Comparison of ENCODE assay signal across 1 cellular context in the genomic region with DNA sequence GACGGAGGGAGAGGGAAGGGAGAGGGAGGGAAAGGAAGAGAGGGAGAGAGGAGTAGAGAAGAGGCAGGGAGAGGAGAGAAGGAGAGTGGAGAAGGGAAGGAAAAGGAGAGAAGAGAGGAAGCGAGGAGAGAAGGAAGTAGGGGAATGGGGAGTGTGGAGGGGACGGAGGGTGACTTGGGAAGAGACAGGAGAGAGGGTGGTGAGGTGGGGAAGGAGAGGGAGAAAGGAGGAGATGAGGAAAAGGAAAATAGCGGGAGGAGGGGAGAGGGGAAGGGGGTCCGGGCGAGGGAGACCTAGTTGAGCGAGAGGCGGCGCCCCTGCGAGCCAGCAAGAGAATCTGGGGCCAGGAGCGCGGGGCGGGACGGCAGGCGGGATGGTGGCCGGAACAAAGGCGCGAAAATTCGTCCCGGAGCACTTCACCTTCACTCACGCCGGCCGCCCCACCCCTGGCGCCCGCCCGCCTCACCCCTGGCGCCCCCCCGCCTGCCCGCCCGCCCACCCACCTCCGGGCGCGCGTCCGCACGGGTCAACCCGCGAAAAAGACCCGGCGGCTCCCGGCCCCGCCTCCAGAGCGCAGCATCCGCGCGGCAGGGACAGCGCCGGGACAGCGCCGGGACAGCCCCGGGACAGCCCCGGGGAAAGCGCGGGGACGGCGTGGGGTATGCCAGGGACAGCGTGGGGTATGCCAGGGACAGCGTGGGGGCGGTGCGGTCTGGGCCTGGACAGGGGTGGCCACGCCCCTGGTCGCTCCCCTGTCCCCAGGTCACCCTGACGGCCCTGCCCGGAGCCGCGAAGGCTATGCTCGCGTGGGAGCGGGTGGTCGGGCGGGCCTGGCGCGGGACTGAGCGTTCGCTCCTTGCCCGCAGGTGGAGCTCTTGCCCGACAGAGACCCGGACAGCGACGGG.
TF ChIP-seq lines count a peak whose summit lies in the region.

No MANE protein-coding gene starts in this region.

TF ChIP-seq in HepG2, 621 proteins besides CTCF, POLR2A, EP300 and RAD21 (continued from another document):
- TF ChIP-seq, protein P1, sequence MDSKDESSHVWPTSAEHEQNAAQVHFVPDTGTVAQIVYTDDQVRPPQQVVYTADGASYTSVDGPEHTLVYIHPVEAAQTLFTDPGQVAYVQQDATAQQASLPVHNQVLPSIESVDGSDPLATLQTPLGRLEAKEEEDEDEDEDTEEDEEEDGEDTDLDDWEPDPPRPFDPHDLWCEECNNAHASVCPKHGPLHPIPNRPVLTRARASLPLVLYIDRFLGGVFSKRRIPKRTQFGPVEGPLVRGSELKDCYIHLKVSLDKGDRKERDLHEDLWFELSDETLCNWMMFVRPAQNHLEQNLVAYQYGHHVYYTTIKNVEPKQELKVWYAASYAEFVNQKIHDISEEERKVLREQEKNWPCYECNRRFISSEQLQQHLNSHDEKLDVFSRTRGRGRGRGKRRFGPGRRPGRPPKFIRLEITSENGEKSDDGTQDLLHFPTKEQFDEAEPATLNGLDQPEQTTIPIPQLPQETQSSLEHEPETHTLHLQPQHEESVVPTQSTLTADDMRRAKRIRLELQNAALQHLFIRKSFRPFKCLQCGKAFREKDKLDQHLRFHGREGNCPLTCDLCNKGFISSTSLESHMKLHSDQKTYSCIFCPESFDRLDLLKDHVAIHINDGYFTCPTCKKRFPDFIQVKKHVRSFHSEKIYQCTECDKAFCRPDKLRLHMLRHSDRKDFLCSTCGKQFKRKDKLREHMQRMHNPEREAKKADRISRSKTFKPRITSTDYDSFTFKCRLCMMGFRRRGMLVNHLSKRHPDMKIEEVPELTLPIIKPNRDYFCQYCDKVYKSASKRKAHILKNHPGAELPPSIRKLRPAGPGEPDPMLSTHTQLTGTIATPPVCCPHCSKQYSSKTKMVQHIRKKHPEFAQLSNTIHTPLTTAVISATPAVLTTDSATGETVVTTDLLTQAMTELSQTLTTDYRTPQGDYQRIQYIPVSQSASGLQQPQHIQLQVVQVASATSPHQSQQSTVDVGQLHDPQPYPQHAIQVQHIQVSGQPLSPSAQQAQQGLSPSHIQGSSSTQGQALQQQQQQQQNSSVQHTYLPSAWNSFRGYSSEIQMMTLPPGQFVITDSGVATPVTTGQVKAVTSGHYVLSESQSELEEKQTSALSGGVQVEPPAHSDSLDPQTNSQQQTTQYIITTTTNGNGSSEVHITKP (CRISPR knock-in tag; IDR thresholded peaks at IDR 0.05; ENCODE audit: low read depth) = no peak
- no peak for TF ChIP-seq MED13 (CRISPR knock-in tag; IDR thresholded peaks at IDR 0.05)
- TF ChIP-seq SCMH1 (CRISPR knock-in tag; IDR thresholded peaks at IDR 0.05; ENCODE audit: borderline replicate concordance) = no peak
- TF ChIP-seq ZNF317 (CRISPR knock-in tag; IDR thresholded peaks at IDR 0.05) = no peak
- no peak for TF ChIP-seq HMG20A (CRISPR knock-in tag; IDR thresholded peaks at IDR 0.05; ENCODE audit: borderline replicate concordance)
- TF ChIP-seq ZNF138 (CRISPR knock-in tag; IDR thresholded peaks at IDR 0.05; ENCODE audit: low read depth) = no peak
- TF ChIP-seq ZNF543 (CRISPR knock-in tag; IDR thresholded peaks at IDR 0.05) = no peak
